8 cellular contexts compared by ENCODE assay signal in the genomic region with DNA sequence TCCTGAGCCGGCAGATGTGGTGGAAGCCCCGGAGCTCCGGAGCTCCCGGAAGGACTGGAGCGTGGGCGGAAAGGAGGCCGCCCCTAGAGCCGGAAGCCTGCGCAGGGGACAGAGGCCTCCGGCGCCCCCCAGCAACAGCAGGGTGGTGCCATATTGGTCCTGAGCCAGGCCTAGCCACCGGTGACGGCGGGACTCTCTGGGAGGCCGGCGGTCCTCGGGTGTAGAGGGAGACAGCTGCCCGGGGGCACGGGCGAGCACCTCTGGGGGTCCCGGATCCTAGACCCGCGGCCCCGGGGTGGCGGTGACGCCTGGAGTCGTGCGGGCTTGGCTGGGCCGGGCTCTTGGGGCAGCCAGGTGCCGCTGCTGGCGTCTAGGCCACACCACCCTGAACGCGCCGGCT.
A peak's percentile ranks its signal among the peaks of the same experiment; 100 is the strongest.
DNase-seq lines count a peak whose midpoint lies in the region; ATAC-seq and TF ChIP-seq lines count a peak whose summit lies in the region.
"Not testable (repeated sequence)": the region's sequence is repeated elsewhere in the genome, so short reads cannot be mapped to it uniquely, and the experiment has no call there.

No MANE protein-coding gene starts in this region.

- DNase-seq in BJ (ENCODE audit: low read depth) = not testable (repeated sequence)
- peak; percentile 63 for DNase-seq in SK-N-DZ (ENCODE audit: low spot score)
- peak; percentile 88 for DNase-seq in chondrocyte (ENCODE audit: low spot score)
- DNase-seq in lower lobe of right lung = peak; percentile 43

- intact Hi-C loops in lower lobe of right lung (cut with DNase I) = not testable (repeated sequence)

- H3K36me3 Mint-ChIP-seq in chondrocyte (ENCODE audit: low read depth) = not testable (repeated sequence)

- H3K9me3 ChIP-seq in lower lobe of right lung = not testable (repeated sequence)

- not testable (repeated sequence) for H3K36me3 ChIP-seq in BJ (ENCODE audit: control insufficient read depth, insufficient read depth, low read length); lower lobe of right lung

- peaks cover 42% of the 10 kb centered on the region for H3K9me3 Mint-ChIP-seq in chondrocyte (ENCODE audit: low read depth)

- H3K4me1 ChIP-seq in lower lobe of right lung = not testable (repeated sequence)

- not testable (repeated sequence) for H3K27me3 ChIP-seq in BJ (ENCODE audit: control insufficient read depth, insufficient read depth, low read length); lower lobe of right lung (ENCODE audit: low read depth)

- TF ChIP-seq CTCF in BJ (IDR thresholded peaks at IDR 0.05; ENCODE audit: insufficient read depth, low read depth, low read length); chondrocyte (IDR thresholded peaks at IDR 0.05); lower lobe of right lung (IDR thresholded peaks at IDR 0.05): not testable (repeated sequence)

- not testable (repeated sequence) for H3K4me1 Mint-ChIP-seq in chondrocyte (ENCODE audit: low read depth)

- peaks cover 11% of the 10 kb centered on the region for H3K27me3 Mint-ChIP-seq in chondrocyte (ENCODE audit: low read depth)

- CTCF ChIA-PET in BJ (lab: Yijun Ruan, JAX) = not testable (repeated sequence)

- not testable (repeated sequence) for H3K27ac Mint-ChIP-seq in chondrocyte (ENCODE audit: unreplicated experiment)

- H3K4me3 Mint-ChIP-seq in chondrocyte (ENCODE audit: unreplicated experiment) = not testable (repeated sequence)

- 0 out of 2 replicates have a peak overlapping the region, but pooled peaks have one; percentile 4 for H3K4me3 ChIP-seq in BJ (ENCODE audit: low read depth, low read length)
- not testable (repeated sequence) for H3K4me3 ChIP-seq in lower lobe of right lung

- POLR2A ChIA-PET in BJ (lab: Charles Lee) = not testable (repeated sequence)

- ATAC-seq in GM18909 (IDR thresholded peaks at IDR 0.05; ENCODE audit: poor library complexity, unreplicated experiment) (peak; percentile 74), GM21423 (IDR thresholded peaks at IDR 0.05; ENCODE audit: unreplicated experiment) (peak; percentile 67), HG02759 (IDR thresholded peaks at IDR 0.05; ENCODE audit: unreplicated experiment) (peak; percentile 68), HG03175 (IDR thresholded peaks at IDR 0.05; ENCODE audit: unreplicated experiment) (peak; percentile 67), lower lobe of right lung (peak; percentile 68 to 70)

- H3K27ac ChIP-seq in lower lobe of right lung = not testable (repeated sequence)
